ENCODE assay signal across 27 cellular contexts in the genomic region with DNA sequence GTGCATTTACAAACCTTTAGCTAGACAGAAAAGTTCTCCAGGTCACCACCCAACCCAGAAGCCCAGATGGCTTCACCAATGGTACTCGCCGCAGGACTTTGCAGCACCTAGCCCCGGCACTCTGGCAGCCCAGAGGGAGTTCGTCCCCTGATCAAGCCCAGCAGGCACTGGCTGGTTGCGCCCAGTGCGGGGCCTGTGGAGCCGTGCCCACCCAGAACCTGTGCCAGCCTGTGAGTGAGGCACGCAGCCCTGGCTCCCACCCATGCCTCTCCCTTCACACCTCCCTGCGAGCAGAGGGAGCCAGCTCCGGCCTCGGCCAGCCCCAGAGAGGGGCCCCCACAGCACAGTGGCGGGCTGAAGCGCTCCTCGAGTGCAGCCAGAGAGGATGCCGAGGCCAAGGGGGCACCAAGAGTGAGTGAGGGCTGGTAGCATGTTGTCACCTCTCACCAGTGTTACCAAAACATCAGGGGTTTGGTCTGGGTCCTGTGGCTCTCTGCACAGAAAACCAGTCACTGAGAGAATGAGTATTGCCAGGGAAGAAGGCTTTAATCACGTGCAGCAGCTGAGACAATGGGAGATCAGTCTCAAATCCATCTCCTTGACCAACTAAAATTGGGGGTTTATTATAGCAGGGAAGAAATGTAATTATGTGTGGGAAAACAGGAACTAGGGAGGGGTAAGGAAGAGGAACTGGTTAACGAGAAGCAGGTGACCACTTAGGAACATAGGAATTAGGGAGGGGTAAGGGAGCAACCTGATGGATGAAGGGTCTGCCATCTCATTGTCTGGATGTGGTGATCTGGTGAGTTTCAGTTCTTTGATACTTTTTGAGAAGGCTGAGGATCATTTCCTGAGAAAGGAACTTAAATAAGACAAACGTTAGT.
"Had no signal": no experiment of that assay in that cellular context is flagged by ENCODE, and none has a peak within 500 bp of the region (broad histone marks: within the 10 kb centered on the region; RNA-seq: fewer than 3 reads in every experiment).

No MANE protein-coding gene starts in this region.

- H3K4me2 ChIP-seq: hepatocyte, smooth muscle cell had no signal

- H3K4me3 ChIP-seq: dorsolateral prefrontal cortex, esophagus muscularis mucosa, gastroesophageal sphincter, heart left ventricle, hepatocyte, left lung, mucosa of descending colon, smooth muscle cell, thoracic aorta, tibial nerve, upper lobe of left lung had no signal

- H3K36me3 ChIP-seq: heart left ventricle, left lung, thoracic aorta, upper lobe of left lung had no signal

- H2AFZ ChIP-seq: hepatocyte, parathyroid adenoma had no signal

- H3K9me3 Mint-ChIP-seq: stimulated activated naive CD8-positive, alpha-beta T cell treated with anti-CD3 and anti-CD28 coated beads, Interleukin-15, Interleukin-2, amounts not matched to agents 100 ng/mL and 50 ng/mL, for 24 hours had no signal

- ATAC-seq: foreskin keratinocyte; gastroesophageal sphincter; heart left ventricle; left cardiac atrium; left lung; mucosa of descending colon; natural killer cell treated with Interleukin-12 subunit alpha and Interleukin-12 subunit beta and Interleukin-15 and Interleukin-18, amount 100 ng/mL, for 72 hours; sciatic nerve; stimulated activated memory B cell treated with anti-CD40 and anti-IgM and Interleukin-4, amounts not matched to agents 10 μg/mL and 1 μg/mL and 100 μg/mL, for 72 hours had no signal

- H3K27ac Mint-ChIP-seq: mesothelial cell of epicardium; naive B cell; natural killer cell treated with Interleukin-12 subunit alpha and Interleukin-12 subunit beta and Interleukin-15 and Interleukin-18, amount 100 ng/mL, for 72 hours; progenitor cell of endocrine pancreas; stimulated activated memory B cell treated with anti-CD40 and anti-IgM and Interleukin-4, amounts not matched to agents 10 μg/mL and 1 μg/mL and 100 μg/mL, for 72 hours; stimulated activated naive CD8-positive, alpha-beta T cell treated with anti-CD3 and anti-CD28 coated beads, Interleukin-15, Interleukin-2, amounts not matched to agents 100 ng/mL and 50 ng/mL, for 24 hours had no signal

- H3K27ac ChIP-seq: dorsolateral prefrontal cortex, epithelial cell of prostate, esophagus muscularis mucosa, foreskin keratinocyte, gastroesophageal sphincter, heart left ventricle, hepatocyte, left lung, parathyroid adenoma, thoracic aorta, tibial nerve, upper lobe of left lung had no signal

- H3K27me3 Mint-ChIP-seq: naive B cell; natural killer cell treated with Interleukin-12 subunit alpha and Interleukin-12 subunit beta and Interleukin-15 and Interleukin-18, amount 100 ng/mL, for 72 hours; progenitor cell of endocrine pancreas; stimulated activated memory B cell treated with anti-CD40 and anti-IgM and Interleukin-4, amounts not matched to agents 10 μg/mL and 1 μg/mL and 100 μg/mL, for 72 hours; stimulated activated naive CD8-positive, alpha-beta T cell treated with anti-CD3 and anti-CD28 coated beads, Interleukin-15, Interleukin-2, amounts not matched to agents 100 ng/mL and 50 ng/mL, for 24 hours had no signal

- H3K4me3 Mint-ChIP-seq: mesothelial cell of epicardium; naive B cell; natural killer cell treated with Interleukin-12 subunit alpha and Interleukin-12 subunit beta and Interleukin-15 and Interleukin-18, amount 100 ng/mL, for 72 hours; neural crest cell; stimulated activated memory B cell treated with anti-CD40 and anti-IgM and Interleukin-4, amounts not matched to agents 10 μg/mL and 1 μg/mL and 100 μg/mL, for 72 hours; stimulated activated naive CD8-positive, alpha-beta T cell treated with anti-CD3 and anti-CD28 coated beads, Interleukin-15, Interleukin-2, amounts not matched to agents 100 ng/mL and 50 ng/mL, for 24 hours had no signal

- H3K4me1 Mint-ChIP-seq: mesothelial cell of epicardium had no signal

- DNase-seq: dorsolateral prefrontal cortex; effector CD4-positive, alpha-beta T cell; foreskin keratinocyte; heart left ventricle; left cardiac atrium; mesenchymal stem cell; naive B cell; stimulated activated CD4-positive, alpha-beta T cell treated with anti-CD3 and anti-CD28 coated beads, Interleukin-2, amount 100 ng/mL, for 24 hours; stimulated activated CD4-positive, alpha-beta T cell treated with anti-CD3 and anti-CD28 coated beads, Interleukin-4, amount 100 ng/mL, for 24 hours had no signal

- H3K9me3 ChIP-seq: esophagus muscularis mucosa, gastroesophageal sphincter, mucosa of descending colon, thoracic aorta, tibial nerve, upper lobe of left lung had no signal

- H3K27me3 ChIP-seq: dorsolateral prefrontal cortex, esophagus muscularis mucosa, foreskin keratinocyte, gastroesophageal sphincter, heart left ventricle, hepatocyte, left lung, tibial nerve, upper lobe of left lung had no signal

- H3K79me2 ChIP-seq: hepatocyte, parathyroid adenoma had no signal

- H3K4me1 ChIP-seq: gastroesophageal sphincter, left lung, parathyroid adenoma, tibial nerve, upper lobe of left lung had no signal
